8 cellular contexts compared by ENCODE assay signal in the genomic region with DNA sequence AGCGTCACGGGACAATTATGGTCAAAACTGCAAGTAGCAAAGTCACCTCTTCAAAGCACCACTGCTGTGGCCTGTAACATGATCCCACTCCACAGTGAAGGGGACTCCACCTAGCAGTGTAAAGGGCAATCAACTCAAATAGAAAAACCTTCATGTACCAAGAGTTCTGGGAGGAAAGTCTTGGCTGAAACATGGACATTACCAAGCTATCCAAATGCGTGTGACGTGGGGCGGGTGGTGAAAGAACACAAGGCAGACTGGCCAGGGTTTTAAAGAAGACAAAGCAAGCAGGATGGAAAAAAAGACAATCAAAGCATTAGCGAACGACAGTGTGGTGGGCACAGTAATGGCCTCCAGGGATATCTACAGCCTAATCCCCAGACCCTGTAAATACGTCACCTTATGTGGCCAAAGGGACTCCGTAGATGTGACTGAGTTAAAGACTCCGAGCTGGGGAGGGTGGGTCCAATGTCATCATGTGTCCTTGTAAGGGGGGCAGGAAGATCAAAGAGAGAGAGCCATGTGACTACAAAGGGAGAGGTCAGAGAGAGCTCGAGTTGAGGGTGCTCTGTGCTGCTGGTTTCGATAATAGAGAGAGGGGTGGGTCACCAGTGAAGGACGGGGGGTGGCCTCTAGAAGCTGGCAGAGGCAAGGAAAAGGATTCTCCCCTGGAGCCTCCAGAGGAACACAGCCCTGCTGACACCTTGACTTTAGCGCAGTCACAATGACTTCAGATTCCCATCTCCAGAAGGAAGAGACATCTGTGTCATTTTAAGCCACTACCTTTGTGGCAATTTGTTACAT. TPM values are rescaled to one million over a fixed set of nuclear protein-coding genes. Genes with fewer than 3 reads are reported as not detected.
DNase-seq lines count a peak whose midpoint lies in the region; ATAC-seq and TF ChIP-seq lines count a peak whose summit lies in the region.

No MANE protein-coding gene starts in this region.

- H3K4me3 Mint-ChIP-seq in natural killer cell: no peak overlapping the region

- TF ChIP-seq CTCF in natural killer cell (IDR thresholded peaks at IDR 0.05): no peak

- DNase-seq in COLO829 (ENCODE audit: low spot score): peak; percentile 19
- peak; percentile 17 for DNase-seq in NCI-H2171 (lab: John Stamatoyannopoulos, UW)
- peak; percentile 20 for DNase-seq in dedifferentiated amniotic fluid mesenchymal stem cell (ENCODE audit: extremely low spot score)
- peak; percentile 27 to 43 for DNase-seq in stimulated activated CD8-positive, alpha-beta memory T cell treated with anti-CD3 and anti-CD28 coated beads, Interleukin-15, amount 100 ng/mL, for 48 hours (ENCODE audit: low read depth in 2 of 2)
- DNase-seq in foreskin melanocyte: no peak
- DNase-seq in natural killer cell: no peak
- no peak for DNase-seq in activated CD4-positive, CD25-positive, alpha-beta regulatory T cell (lab: John Stamatoyannopoulos, UW)

- peaks cover 19 to 21% of the 10 kb centered on the region in 2 donors for H3K4me1 Mint-ChIP-seq in natural killer cell

- intact Hi-C loops in natural killer cell (cut with micrococcal nuclease): no loop called here

- no peaks in the 10 kb centered on the region for H3K27me3 Mint-ChIP-seq in natural killer cell (ENCODE audit: low read depth in 2 of 2)

- no peaks in the 10 kb centered on the region for H3K36me3 Mint-ChIP-seq in natural killer cell

- ATAC-seq in GM21381 (IDR thresholded peaks at IDR 0.05; ENCODE audit: unreplicated experiment) (peak; percentile 82), natural killer cell (no peak)

- H3K27ac Mint-ChIP-seq in natural killer cell: peak overlapping the region in 1 of 2 donors; percentile 23

- no peaks in the 10 kb centered on the region for H3K9me3 Mint-ChIP-seq in natural killer cell

RNA-seq across cellular contexts. Expression of a gene that starts 6.0 kb away (rescaled TPM):
- total RNA-seq in natural killer cell: 10 to 100 TPM; 11.2 to 15.3 (median 13.5) TPM

RNA-seq across cellular contexts. Expression of a gene that starts 6.1 kb away (rescaled TPM):
- 1 to 10 TPM in 1 of 3 donors, under 1 TPM in 2; 0.43 to 2.9 (median 0.95) TPM for total RNA-seq in natural killer cell

RNA-seq across cellular contexts. Expression of a gene that starts 22.3 kb away (rescaled TPM):
- 100 to 1,000 TPM in 2 of 3 donors, 10 to 100 TPM in 1; 85.2 to 124 (median 113) TPM for total RNA-seq in natural killer cell

RNA-seq across cellular contexts. Expression of a gene that starts 47.8 kb away (rescaled TPM):
- total RNA-seq in natural killer cell: 10 to 100 TPM; 89.0 to 97.7 (median 91.9) TPM

RNA-seq across cellular contexts. Expression of a gene that starts 51.9 kb away (rescaled TPM):
- total RNA-seq in natural killer cell: not detected

Comparison
In these comparisons a context has a peak if more than half of its experiments do, and no peak if none do; other contexts are left out.
1. DNase-seq: peak in COLO829 (single experiment), NCI-H2171 (single experiment), dedifferentiated amniotic fluid mesenchymal stem cell (single experiment) and stimulated activated CD8-positive, alpha-beta memory T cell treated with anti-CD3 and anti-CD28 coated beads, Interleukin-15, amount 100 ng/mL, for 48 hours (2 of 2); none in foreskin melanocyte (single experiment), natural killer cell (single experiment) and activated CD4-positive, CD25-positive, alpha-beta regulatory T cell (0 of 4).